In the genomic region with DNA sequence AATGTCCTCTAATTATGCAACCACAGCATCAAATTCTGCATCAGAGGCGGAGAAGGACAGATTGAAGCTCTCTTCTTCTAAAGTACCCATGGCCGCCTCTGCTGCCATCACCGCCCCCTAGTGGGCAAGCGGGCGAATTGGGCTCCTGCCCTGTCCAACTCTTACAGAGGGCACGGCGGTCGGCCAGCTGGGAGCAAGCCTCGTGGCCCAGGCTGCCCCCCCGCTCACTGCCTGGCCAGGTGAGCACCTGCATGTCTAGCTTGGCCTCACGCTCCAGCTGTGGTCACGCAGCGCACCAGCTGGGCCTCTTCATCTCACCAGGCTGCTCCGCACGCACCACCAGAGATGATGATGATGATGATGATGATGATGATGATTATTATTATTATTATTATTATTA, we compare ENCODE assay signal across 13 cellular contexts.
DNase-seq lines count a peak whose midpoint lies in the region; ATAC-seq and TF ChIP-seq lines count a peak whose summit lies in the region.
"Had no signal": no experiment of that assay in that cellular context is flagged by ENCODE, and none has a peak within 500 bp of the region (broad histone marks: within the 10 kb centered on the region; RNA-seq: fewer than 3 reads in every experiment).

No MANE protein-coding gene starts in this region.

- H3K9me3 ChIP-seq in SJCRH30 (replicated peaks) (no peaks in the 10 kb centered on the region), osteoblast (ENCODE audit: low read depth, low read length) (no peaks in the 10 kb centered on the region), smooth muscle cell (replicated peaks; ENCODE audit: low read depth) (no peaks in the 10 kb centered on the region)

- H3K4me1 ChIP-seq in SJCRH30 = no peaks in the 10 kb centered on the region
- no peaks in the 10 kb centered on the region for H3K4me1 ChIP-seq in osteoblast (ENCODE audit: insufficient read depth, low read length)
- no peaks in the 10 kb centered on the region for H3K4me1 ChIP-seq in smooth muscle cell (ENCODE audit: low read depth)

- H3K36me3 ChIP-seq in SJCRH30 (no peaks in the 10 kb centered on the region), osteoblast (ENCODE audit: insufficient read depth, low read length) (no peaks in the 10 kb centered on the region), smooth muscle cell (ENCODE audit: low read depth) (no peaks in the 10 kb centered on the region)

- no peaks in the 10 kb centered on the region for H3K36me3 Mint-ChIP-seq in activated T-cell treated with anti-CD3 and anti-CD28 coated beads, Interleukin-2, amount 50 U/mL, for 4 hours (ENCODE audit: insufficient read depth)
- H3K36me3 Mint-ChIP-seq: CD4-positive, alpha-beta memory T cell had no signal

- H4K20me1 ChIP-seq in osteoblast (ENCODE audit: insufficient read depth, low read length) (no peaks in the 10 kb centered on the region), smooth muscle cell (ENCODE audit: low read depth) (no peaks in the 10 kb centered on the region)

- WGBS in smooth muscle cell (ENCODE audit: low lambda C conversion rate) = 77% methylated on average over 15 of the region's 15 CpGs

- H3K27me3 ChIP-seq in SJCRH30 (no peaks in the 10 kb centered on the region), osteoblast (ENCODE audit: insufficient read depth, low read length) (no peaks in the 10 kb centered on the region), smooth muscle cell (ENCODE audit: low read depth) (no peaks in the 10 kb centered on the region)

- H2AFZ ChIP-seq in osteoblast (ENCODE audit: low read length) (no peak overlapping the region), smooth muscle cell (ENCODE audit: low read depth) (no peak overlapping the region)

- H3K27ac ChIP-seq in SJCRH30 (no peak overlapping the region), osteoblast (ENCODE audit: low read depth, low read length) (no peak overlapping the region), smooth muscle cell (ENCODE audit: low read depth) (no peak overlapping the region)

- H3K4me1 Mint-ChIP-seq in activated T-cell treated with anti-CD3 and anti-CD28 coated beads, Interleukin-2, amount 50 U/mL, for 4 hours (ENCODE audit: low read depth) = no peaks in the 10 kb centered on the region
- H3K4me1 Mint-ChIP-seq: CD4-positive, alpha-beta memory T cell had no signal

- CTCF ChIA-PET in HEK293T (lab: Yijun Ruan, JAX) = interaction anchor here (0.5 to 1.6 kb wide), 6 partner anchors 11 to 1711 kb away, joined by 3 to 5 read pairs (median 4); no protein-coding TSS in a partner anchor

- no peak overlapping the region for H3K4me2 ChIP-seq in osteoblast (ENCODE audit: insufficient read depth, low read length)
- no peak overlapping the region for H3K4me2 ChIP-seq in smooth muscle cell

- DNase-seq in activated T-cell treated with anti-CD3 and anti-CD28 coated beads for 48 hours (ENCODE audit: low read depth) = peak; percentile 1
- no peak for DNase-seq in activated T-cell treated with anti-CD3 and anti-CD28 coated beads, Interleukin-2, amount 50 U/mL, for 4 hours
- peak; percentile 60 for DNase-seq in HEK293T (ENCODE audit: extremely low spot score)
- DNase-seq in SJCRH30 = peak; percentile 12 to 41
- peak; percentile 14 for DNase-seq in osteoblast (ENCODE audit: insufficient read length, low spot score, missing footprints)
- DNase-seq in smooth muscle cell (lab: John Stamatoyannopoulos, UW; ENCODE audit: unreplicated experiment) = no peak
- DNase-seq in NCI-H128 (lab: John Stamatoyannopoulos, UW; ENCODE audit: unreplicated experiment) = no peak
- DNase-seq: activated naive CD4-positive, alpha-beta T cell treated with anti-CD3 and anti-CD28 coated beads, Interleukin-2, amount 50 U/mL, for 16 hours; CD4-positive, alpha-beta memory T cell; effector memory CD4-positive, alpha-beta T cell; NCI-H1092; T-helper 1 cell had no signal

- H3K9ac ChIP-seq in smooth muscle cell (ENCODE audit: low read depth) = no peak overlapping the region

- no peaks in the 10 kb centered on the region for H3K9me3 Mint-ChIP-seq in activated T-cell treated with anti-CD3 and anti-CD28 coated beads, Interleukin-2, amount 50 U/mL, for 4 hours

- ATAC-seq in activated T-cell treated with anti-CD3 and anti-CD28 coated beads, Interleukin-2, amount 50 U/mL, for 4 hours = no peak
- no peak for ATAC-seq in HG02884 (IDR thresholded peaks at IDR 0.05; ENCODE audit: unreplicated experiment)

- POLR2A ChIA-PET in HEK293T (lab: Yijun Ruan, JAX) = no interaction called here

- TF ChIP-seq CTCF in osteoblast (IDR thresholded peaks at IDR 0.05; ENCODE audit: extremely low read depth, low read depth, low read length) (no peak), smooth muscle cell (IDR thresholded peaks at IDR 0.05; ENCODE audit: borderline replicate concordance, insufficient read depth, poor library complexity, severe bottlenecking) (no peak)

- H3F3A ChIP-seq in smooth muscle cell (ENCODE audit: low read depth) = no peaks in the 10 kb centered on the region

- H3K4me3 Mint-ChIP-seq in activated T-cell treated with anti-CD3 and anti-CD28 coated beads, Interleukin-2, amount 50 U/mL, for 4 hours = no peak overlapping the region
- H3K4me3 Mint-ChIP-seq: CD4-positive, alpha-beta memory T cell had no signal

- H3K27me3 Mint-ChIP-seq in activated T-cell treated with anti-CD3 and anti-CD28 coated beads, Interleukin-2, amount 50 U/mL, for 4 hours (ENCODE audit: low read depth) = no peaks in the 10 kb centered on the region

- no peak overlapping the region for H3K4me3 ChIP-seq in SJCRH30
- H3K4me3 ChIP-seq in osteoblast (ENCODE audit: insufficient read depth, low read length) = no peak overlapping the region
- no peak overlapping the region for H3K4me3 ChIP-seq in smooth muscle cell

- H3K79me2 ChIP-seq in osteoblast (ENCODE audit: insufficient read depth, low read length) (no peaks in the 10 kb centered on the region), smooth muscle cell (ENCODE audit: low read depth) (no peaks in the 10 kb centered on the region)

TF ChIP-seq in HEK293T, 16 proteins besides CTCF, POLR2A, EP300 and RAD21:
- TF ChIP-seq FOXA1 (IDR thresholded peaks at IDR 0.05) (no peak), FOXM1 (IDR thresholded peaks at IDR 0.05; ENCODE audit: borderline replicate concordance) (no peak), TARDBP (IDR thresholded peaks at IDR 0.05) (no peak), NFRKB (IDR thresholded peaks at IDR 0.05) (no peak), ZNF384 (IDR thresholded peaks at IDR 0.05) (no peak), ARNT (IDR thresholded peaks at IDR 0.05) (no peak), L3MBTL2 (conservative IDR thresholded peaks at IDR 0.05) (no peak), CTBP1 (IDR thresholded peaks at IDR 0.05; ENCODE audit: borderline replicate concordance) (no peak), BHLHE40 (IDR thresholded peaks at IDR 0.05; ENCODE audit: borderline replicate concordance) (no peak), LEF1 (IDR thresholded peaks at IDR 0.05; ENCODE audit: borderline replicate concordance) (no peak), SUZ12 (IDR thresholded peaks at IDR 0.05) (no peak)
- TF ChIP-seq, protein P1, sequence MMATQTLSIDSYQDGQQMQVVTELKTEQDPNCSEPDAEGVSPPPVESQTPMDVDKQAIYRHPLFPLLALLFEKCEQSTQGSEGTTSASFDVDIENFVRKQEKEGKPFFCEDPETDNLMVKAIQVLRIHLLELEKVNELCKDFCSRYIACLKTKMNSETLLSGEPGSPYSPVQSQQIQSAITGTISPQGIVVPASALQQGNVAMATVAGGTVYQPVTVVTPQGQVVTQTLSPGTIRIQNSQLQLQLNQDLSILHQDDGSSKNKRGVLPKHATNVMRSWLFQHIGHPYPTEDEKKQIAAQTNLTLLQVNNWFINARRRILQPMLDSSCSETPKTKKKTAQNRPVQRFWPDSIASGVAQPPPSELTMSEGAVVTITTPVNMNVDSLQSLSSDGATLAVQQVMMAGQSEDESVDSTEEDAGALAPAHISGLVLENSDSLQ (IDR thresholded peaks at IDR 0.05) = no peak
TF ChIP-seq in HEK293T: peak in this region for 0.

Comparison
In these comparisons a context has a peak if more than half of its experiments do, and no peak if none do; other contexts are left out.
1. DNase-seq: peak in activated T-cell treated with anti-CD3 and anti-CD28 coated beads for 48 hours (single experiment), HEK293T (single experiment), SJCRH30 (2 of 2) and osteoblast (single experiment); none in activated T-cell treated with anti-CD3 and anti-CD28 coated beads, Interleukin-2, amount 50 U/mL, for 4 hours (single experiment), smooth muscle cell (single experiment) and NCI-H128 (single experiment).